15 cellular contexts compared by ENCODE assay signal in genomic region chrX:40719218-40719617, GRCh38. TPM values are rescaled to one million over a fixed set of nuclear protein-coding genes. Genes with fewer than 3 reads are reported as not detected.
DNase-seq lines count a peak whose midpoint lies in the region; ATAC-seq, FAIRE-seq and TF ChIP-seq lines count a peak whose summit lies in the region.
"Had no signal": no experiment of that assay in that cellular context is flagged by ENCODE, and none has a peak within 500 bp of the region (broad histone marks: within the 10 kb centered on the region; RNA-seq: fewer than 3 reads in every experiment).

No MANE protein-coding gene starts in this region.

- TF ChIP-seq POLR2A in endothelial cell of umbilical vein (IDR thresholded peaks at IDR 0.05; ENCODE audit: low read depth, low read length): no peak

- H3K27me3 ChIP-seq in endothelial cell of umbilical vein (ENCODE audit: control insufficient read depth in 2 of 2, insufficient read depth in 2 of 2, low read length in 2 of 2) (no peaks in the 10 kb centered on the region), pancreas (peaks cover 0 to 7% (median 0%) of the 10 kb centered on the region in 4 donors)
- H3K27me3 ChIP-seq: suprapubic skin had no signal

- no TSS peak for BruUV-seq in endothelial cell of umbilical vein (replicated peaks; lab: Mats Ljungman, UMichigan)

- no peaks in the 10 kb centered on the region for H3K36me3 ChIP-seq in endothelial cell of umbilical vein (ENCODE audit: control insufficient read depth in 2 of 2, extremely low read depth in 1 of 2, insufficient read depth in 2 of 2, low read length in 2 of 2)
- H3K36me3 ChIP-seq in pancreas: no peaks in the 10 kb centered on the region
- H3K36me3 ChIP-seq: suprapubic skin had no signal

- POLR2A ChIA-PET in endothelial cell of umbilical vein (lab: Charles Lee): no interaction called here

- no peak overlapping the region for H3K4me2 ChIP-seq in endothelial cell of umbilical vein (ENCODE audit: insufficient read depth, low read length)

- H3K27ac ChIP-seq in endothelial cell of umbilical vein (ENCODE audit: insufficient read depth, low read depth, low read length) (no peak overlapping the region), pancreas (no peak overlapping the region)
- H3K27ac ChIP-seq: suprapubic skin had no signal

- peaks cover 53% of the 10 kb centered on the region for H3K79me2 ChIP-seq in endothelial cell of umbilical vein (ENCODE audit: control insufficient read depth, insufficient read depth, low read length)

- DNase-seq in EL: peak; percentile 76
- DNase-seq in RPMI7951 (ENCODE audit: low read depth): peak; percentile 28
- DNase-seq in endothelial cell of umbilical vein (ENCODE audit: low read depth, low spot score): peak; percentile 46
- DNase-seq in pancreas: no peak
- DNase-seq in AG20443 (ENCODE audit: low spot score): no peak
- DNase-seq: aorta, NCI-H1930, NCI-H526 treated with DMSO at 0.1 percent for 48 hours, T-cell had no signal

- no peak overlapping the region for H3K9ac ChIP-seq in endothelial cell of umbilical vein (replicated peaks; ENCODE audit: extremely low read depth, insufficient read depth, low read length)

- CTCF ChIA-PET in endothelial cell of umbilical vein (lab: Charles Lee): interaction anchor here (1.0 to 1.1 kb wide), 2 partner anchors 11 to 75 kb away, joined by 3 read pairs; no protein-coding TSS in a partner anchor

- FAIRE-seq in endothelial cell of umbilical vein (lab: Jason Lieb, UNC): no peak
- peak; percentile 68 for FAIRE-seq in pancreas (lab: Jason Lieb, UNC)
- FAIRE-seq: frontal cortex had no signal

- intact Hi-C loops in endothelial cell of umbilical vein (cut with micrococcal nuclease): no loop called here
- intact Hi-C loops in pancreas (cut with DNase I): no loop called here

- dilution Hi-C loops in endothelial cell of umbilical vein (cut with MboI; ENCODE audit: extremely low pct_ligation_motif_present, low sequenced_read_pairs): no loop called here

- H3K9me1 ChIP-seq in endothelial cell of umbilical vein (replicated peaks; ENCODE audit: control insufficient read depth, extremely low read depth, insufficient read depth, low read length): no peaks in the 10 kb centered on the region

- H3K4me3 ChIP-seq in endothelial cell of umbilical vein (replicated peaks in 1 of 3; ENCODE audit: insufficient read depth in 1 of 3, low read depth in 1 of 3, low read length in 3 of 3) (no peak overlapping the region), pancreas (no peak overlapping the region)
- H3K4me3 ChIP-seq: suprapubic skin had no signal

- peaks cover 3% of the 10 kb centered on the region for H3K4me1 ChIP-seq in endothelial cell of umbilical vein (ENCODE audit: control insufficient read depth, extremely low read depth, insufficient read depth, low read length)
- no peaks in the 10 kb centered on the region for H3K4me1 ChIP-seq in pancreas
- H3K4me1 ChIP-seq: suprapubic skin had no signal

- no peaks in the 10 kb centered on the region for H4K20me1 ChIP-seq in endothelial cell of umbilical vein (replicated peaks; ENCODE audit: control insufficient read depth, extremely low read depth, insufficient read depth, low read length)

- H2AFZ ChIP-seq in endothelial cell of umbilical vein (ENCODE audit: low read depth, low read length): no peak overlapping the region

- ATAC-seq in pancreas (no peak), GM18502 (IDR thresholded peaks at IDR 0.05; ENCODE audit: poor library complexity, unreplicated experiment) (no peak), GM18520 (IDR thresholded peaks at IDR 0.05; ENCODE audit: unreplicated experiment) (no peak)
- ATAC-seq: activated T-helper 17 cell treated with anti-CD3 and anti-CD28 coated beads, Interleukin-2, amount 50 U/mL, for 72 hours; Panc1; T-cell had no signal

- TF ChIP-seq CTCF in endothelial cell of umbilical vein (IDR thresholded peaks at IDR 0.05; ENCODE audit: extremely low read depth in 1 of 2, insufficient read depth in 1 of 2, low read depth in 1 of 2, low read length in 2 of 2): no peak
- TF ChIP-seq CTCF in pancreas (IDR thresholded peaks at IDR 0.05): no peak

- H3K9me3 ChIP-seq in endothelial cell of umbilical vein (replicated peaks; ENCODE audit: control insufficient read depth, insufficient read depth, low read length): no peaks in the 10 kb centered on the region
- H3K9me3 ChIP-seq in pancreas: no peaks in the 10 kb centered on the region
- H3K9me3 ChIP-seq: suprapubic skin had no signal

TF ChIP-seq in endothelial cell of umbilical vein, 7 proteins besides CTCF, POLR2A, EP300 and RAD21:
- TF ChIP-seq FOS (IDR thresholded peaks at IDR 0.05; ENCODE audit: borderline replicate concordance, insufficient read depth, low read length) (peak; percentile 26), EZH2 (IDR thresholded peaks at IDR 0.05; ENCODE audit: borderline replicate concordance, low read depth, low read length, severe bottlenecking) (no peak), GATA2 (IDR thresholded peaks at IDR 0.05; ENCODE audit: insufficient read depth, insufficient read length, low read depth, low read length) (peak; percentile 35), MYC (IDR thresholded peaks at IDR 0.05; ENCODE audit: low read depth, low read length) (no peak)

RNA-seq across cellular contexts. Expression of gene MED14, which starts 16.1 kb away (rescaled TPM):
- 22.2 and 41.7 TPM in 2 replicates for total RNA-seq in RPMI7951 (2014; rRNA removed; shearing (Covaris generic))
- total RNA-seq in endothelial cell of umbilical vein: 55.8 and 56.4 TPM in 2 replicates
- polyA plus RNA-seq in endothelial cell of umbilical vein: 21.2 and 25.6 TPM in 2 replicates
- 22.8 and 24.2 TPM in 2 replicates for polyA plus RNA-seq in endothelial cell of umbilical vein (2011; cell fraction: cytosol; rRNA removed)
- 62.3 and 79.1 TPM in 2 replicates for polyA plus RNA-seq in endothelial cell of umbilical vein (2011; cell fraction: nucleus; rRNA removed)
- polyA plus RNA-seq in endothelial cell of umbilical vein (2012): 37.0 and 42.2 TPM in 2 replicates
- polyA minus RNA-seq in endothelial cell of umbilical vein: 73.3 and 80.1 TPM in 2 replicates
- polyA minus RNA-seq in endothelial cell of umbilical vein (2011; cell fraction: cytosol; rRNA and poly(A)+ RNA removed): 24.3 TPM
- polyA minus RNA-seq in endothelial cell of umbilical vein (2011; cell fraction: nucleus; rRNA and poly(A)+ RNA removed): 84.5 and 135 TPM in 2 replicates
- total RNA-seq in pancreas: 10 to 100 TPM; 15.2 to 27.9 (median 18.7) TPM
- polyA plus RNA-seq in pancreas: 10 to 100 TPM in 1 of 2 donors, 1 to 10 TPM in 1; 7.6 to 12.1 TPM

Comparison
In these comparisons a context has a peak if more than half of its experiments do, and no peak if none do; other contexts are left out.
1. DNase-seq: peak in EL (single experiment), RPMI7951 (single experiment) and endothelial cell of umbilical vein (single experiment); none in pancreas (0 of 6) and AG20443 (single experiment).